In genomic region chr13:41960700-41961697, GRCh38 we compare ENCODE assay signal across 8 cellular contexts. TPM values are rescaled to one million over a fixed set of nuclear protein-coding genes. Genes with fewer than 3 reads are reported as not detected.
DNase-seq lines count a peak whose midpoint lies in the region; ATAC-seq and TF ChIP-seq lines count a peak whose summit lies in the region.

Gene VWA8, minus strand, starts transcription at chr13:41961109. Its CDS starts 94 bp downstream, at chr13:41961015.

- peak; percentile 49 to 62 for TF ChIP-seq POLR2A in adrenal gland (IDR thresholded peaks at IDR 0.05)

- ATAC-seq in T-cell (replicated peaks in 1 of 4) = peak; percentile 96 to 98 (median 97)
- ATAC-seq in upper lobe of right lung = peak; percentile 99

- H3K4me1 Mint-ChIP-seq in T-cell = peaks cover 41 to 43% (median 43%) of the 10 kb centered on the region in 3 donors
- H3K4me1 Mint-ChIP-seq in progenitor cell of endocrine pancreas (ENCODE audit: low read depth) = peaks cover 39% of the 10 kb centered on the region

- no peaks in the 10 kb centered on the region for H3K36me3 Mint-ChIP-seq in T-cell
- no peaks in the 10 kb centered on the region for H3K36me3 Mint-ChIP-seq in progenitor cell of endocrine pancreas (ENCODE audit: insufficient read depth)

- H3K27me3 Mint-ChIP-seq in T-cell = no peaks in the 10 kb centered on the region
- peaks cover 12% of the 10 kb centered on the region for H3K27me3 Mint-ChIP-seq in progenitor cell of endocrine pancreas

- DNase-seq in GM10248 (ENCODE audit: extremely low spot score) (peak; percentile 89), NAMALWA (ENCODE audit: low spot score) (peak; percentile 86), T-cell (peak; percentile 64 to 87 (median 80)), adrenal gland (peak; percentile 80 to 90 (median 84)), left ventricle myocardium inferior (peak; percentile 85), progenitor cell of endocrine pancreas (ENCODE audit: low spot score, unreplicated experiment) (peak; percentile 59), upper lobe of right lung (peak; percentile 93)

- H3K4me1 ChIP-seq in HEK293 (ENCODE audit: control insufficient read depth, insufficient read depth, low read length) = 0 out of 2 replicates have a peak, but pooled peaks cover 4% of the 10 kb centered on the region
- H3K4me1 ChIP-seq in adrenal gland (replicated peaks in 1 of 2) = peaks cover 18 to 25% of the 10 kb centered on the region in 2 donors
- peaks cover 46% of the 10 kb centered on the region for H3K4me1 ChIP-seq in left ventricle myocardium inferior
- peaks cover 19% of the 10 kb centered on the region for H3K4me1 ChIP-seq in upper lobe of right lung

- TF ChIP-seq CTCF in GM10248 (IDR thresholded peaks at IDR 0.05; ENCODE audit: control extremely low read depth, extremely low read depth, low read depth, missing control alignments) = no peak
- TF ChIP-seq CTCF in HEK293 (tag by site-specific recombination; IDR thresholded peaks at IDR 0.05) = no peak
- TF ChIP-seq CTCF in adrenal gland (IDR thresholded peaks at IDR 0.05) = no peak
- TF ChIP-seq CTCF in left ventricle myocardium inferior (IDR thresholded peaks at IDR 0.05; ENCODE audit: borderline replicate concordance) = no peak
- no peak for TF ChIP-seq CTCF in progenitor cell of endocrine pancreas (IDR thresholded peaks at IDR 0.05; ENCODE audit: unreplicated experiment)
- TF ChIP-seq CTCF in upper lobe of right lung (IDR thresholded peaks at IDR 0.05) = no peak

- H3K9me3 Mint-ChIP-seq in T-cell = no peaks in the 10 kb centered on the region
- no peaks in the 10 kb centered on the region for H3K9me3 Mint-ChIP-seq in progenitor cell of endocrine pancreas (ENCODE audit: low read depth)

- H3K27ac Mint-ChIP-seq in T-cell = peak within 1 kb of the TSS; percentile 96 to 98
- peak within 1 kb of the TSS; percentile 97 for H3K27ac Mint-ChIP-seq in progenitor cell of endocrine pancreas

- H3K9me3 ChIP-seq in HEK293 (ENCODE audit: control insufficient read depth, insufficient read depth, low read depth, low read length) = no peaks in the 10 kb centered on the region
- no peaks in the 10 kb centered on the region for H3K9me3 ChIP-seq in adrenal gland (replicated peaks in 1 of 3)
- no peaks in the 10 kb centered on the region for H3K9me3 ChIP-seq in left ventricle myocardium inferior (replicated peaks)
- no peaks in the 10 kb centered on the region for H3K9me3 ChIP-seq in upper lobe of right lung

- H3K36me3 ChIP-seq in HEK293 (ENCODE audit: control insufficient read depth in 2 of 2, insufficient read depth in 1 of 2, low read length in 2 of 2) (no peaks in the 10 kb centered on the region), adrenal gland (replicated peaks in 1 of 2) (no peaks in the 10 kb centered on the region), left ventricle myocardium inferior (no peaks in the 10 kb centered on the region), upper lobe of right lung (no peaks in the 10 kb centered on the region)

- CTCF ChIA-PET in GM10248 (lab: Yijun Ruan, JAX) (interaction anchor here (0.7 to 2.8 kb wide), 6 partner anchors 12 to 63 kb away, joined by 3 to 13 read pairs (median 3); no protein-coding TSS in a partner anchor), HEK293 (lab: Yijun Ruan, JAX) (no interaction called here), T-cell (lab: Charles Lee) (interaction anchor here in 1 of 2 donors (1.0 to 1.6 kb wide), 2 partner anchors 9 to 56 kb away, joined by 3 to 4 read pairs; no protein-coding TSS in a partner anchor)

- intact Hi-C loops in adrenal gland (cut with DNase I) (loop anchor here in 1 of 2 donors (5.0 kb wide), 1 partner anchor 81 kb away; no protein-coding TSS in a partner anchor), left ventricle myocardium inferior (cut with micrococcal nuclease) (no loop called here), upper lobe of right lung (cut with DNase I) (no loop called here)

- H3K27ac ChIP-seq in HEK293 (ENCODE audit: extremely low read depth, low read depth, low read length) (peak within 1 kb of the TSS; percentile 83), adrenal gland (peak within 1 kb of the TSS; percentile 64 to 94 (median 91)), left ventricle myocardium inferior (replicated peaks) (peak within 1 kb of the TSS; percentile 95), upper lobe of right lung (peak within 1 kb of the TSS; percentile 88)

- POLR2A ChIA-PET in GM10248 (lab: Yijun Ruan, JAX) (no interaction called here), HEK293 (lab: Yijun Ruan, JAX) (interaction anchor here (0.9 kb wide), 1 partner anchor 29 kb away, joined by 3 read pairs; no protein-coding TSS in a partner anchor), T-cell (lab: Charles Lee) (interaction anchor here in 1 of 2 donors (0.5 to 0.6 kb wide), 2 partner anchors 13 to 769 kb away, joined by 3 to 8 read pairs; no protein-coding TSS in a partner anchor)

- H3K4me3 Mint-ChIP-seq in T-cell (peak within 1 kb of the TSS; percentile 90 to 94 (median 92)), progenitor cell of endocrine pancreas (ENCODE audit: low read depth) (peak within 1 kb of the TSS; percentile 90)

- 2 to 17% (median 4%) methylated on average over 10 to 84 of the region's 84 CpGs for WGBS in adrenal gland, 4 donors

- H3K4me3 ChIP-seq in HEK293 (ENCODE audit: low read depth, low read length) = peak within 1 kb of the TSS; percentile 59
- H3K4me3 ChIP-seq in adrenal gland = peak within 1 kb of the TSS; percentile 70 to 94 (median 86)
- H3K4me3 ChIP-seq in left ventricle myocardium inferior = peak within 1 kb of the TSS; percentile 88
- H3K4me3 ChIP-seq in upper lobe of right lung = peak within 1 kb of the TSS; percentile 75

- H3K27me3 ChIP-seq in adrenal gland = no peaks in the 10 kb centered on the region
- H3K27me3 ChIP-seq in left ventricle myocardium inferior (ENCODE audit: low read depth) = no peaks in the 10 kb centered on the region
- no peaks in the 10 kb centered on the region for H3K27me3 ChIP-seq in upper lobe of right lung

TF ChIP-seq in HEK293, 187 proteins besides CTCF, POLR2A, EP300 and RAD21 (continues in another document):
- no peak for TF ChIP-seq ZNF366 (tag by site-specific recombination; conservative IDR thresholded peaks at IDR 0.05)
- no peak for TF ChIP-seq RBAK (tag by site-specific recombination; IDR thresholded peaks at IDR 0.05)
- TF ChIP-seq ZSCAN30 (tag by site-specific recombination; IDR thresholded peaks at IDR 0.05) = peak; percentile 98
- TF ChIP-seq ZNF133 (tag by site-specific recombination; IDR thresholded peaks at IDR 0.05) = no peak
- TF ChIP-seq ZNF140 (tag by site-specific recombination; IDR thresholded peaks at IDR 0.05) = no peak
- TF ChIP-seq ZBTB17 (tag by site-specific recombination; IDR thresholded peaks at IDR 0.05) = no peak; the same call in 1 of the 2 replicates
- TF ChIP-seq ZIC2 (tag by site-specific recombination; IDR thresholded peaks at IDR 0.05) = peak; percentile 77
- TF ChIP-seq ZNF138 (tag by site-specific recombination; IDR thresholded peaks at IDR 0.05; ENCODE audit: borderline replicate concordance) = no peak
- no peak for TF ChIP-seq ZNF350 (tag by site-specific recombination; IDR thresholded peaks at IDR 0.05)
- 0 out of 2 replicates have a peak, but pooled peaks have one; percentile 12 for TF ChIP-seq AEBP2 (tag by site-specific recombination; IDR thresholded peaks at IDR 0.05; ENCODE audit: borderline replicate concordance)
- no peak for TF ChIP-seq ZFP3 (tag by site-specific recombination; IDR thresholded peaks at IDR 0.05; ENCODE audit: low read depth)
- no peak for TF ChIP-seq ZNF37A (tag by site-specific recombination; IDR thresholded peaks at IDR 0.05)
- no peak for TF ChIP-seq ZNF626 (tag by site-specific recombination; IDR thresholded peaks at IDR 0.05)
- TF ChIP-seq GLIS2 (tag by site-specific recombination; IDR thresholded peaks at IDR 0.05) = peak; percentile 55
- TF ChIP-seq ZNF239 (tag by site-specific recombination; IDR thresholded peaks at IDR 0.05) = no peak
- no peak for TF ChIP-seq ZNF624 (tag by site-specific recombination; IDR thresholded peaks at IDR 0.05)
- TF ChIP-seq ZNF391 (tag by site-specific recombination; IDR thresholded peaks at IDR 0.05; ENCODE audit: borderline replicate concordance, low read depth) = 0 out of 2 replicates have a peak, but pooled peaks have one; percentile 61
- peak; percentile 58; the same call in 1 of the 2 replicates for TF ChIP-seq ZNF24 (tag by site-specific recombination; IDR thresholded peaks at IDR 0.05)
- no peak for TF ChIP-seq ZNF558 (tag by site-specific recombination; IDR thresholded peaks at IDR 0.05)
- TF ChIP-seq ZNF530 (tag by site-specific recombination; IDR thresholded peaks at IDR 0.05; ENCODE audit: low read depth) = no peak
- peak; percentile 81 for TF ChIP-seq ZNF610 (tag by site-specific recombination; IDR thresholded peaks at IDR 0.05; ENCODE audit: borderline replicate concordance)
- TF ChIP-seq ZNF623 (tag by site-specific recombination; IDR thresholded peaks at IDR 0.05) = 0 out of 2 replicates have a peak, but pooled peaks have one; percentile 17
- peak; percentile 97 for TF ChIP-seq ZNF660 (tag by site-specific recombination; IDR thresholded peaks at IDR 0.05)
- no peak for TF ChIP-seq ZNF155 (tag by site-specific recombination; IDR thresholded peaks at IDR 0.05)
- no peak for TF ChIP-seq ZNF544 (tag by site-specific recombination; IDR thresholded peaks at IDR 0.05)
- peak; percentile 97 for TF ChIP-seq ZFP37 (tag by site-specific recombination; IDR thresholded peaks at IDR 0.05)
- TF ChIP-seq ZNF341 (tag by site-specific recombination; IDR thresholded peaks at IDR 0.05; ENCODE audit: low read depth) = peak; percentile 74
- no peak for TF ChIP-seq ZNF677 (tag by site-specific recombination; IDR thresholded peaks at IDR 0.05)

RNA-seq across cellular contexts. Expression of gene VWA8, which starts in this region (rescaled TPM):
- total RNA-seq in T-cell (10 to 100 TPM; 17.8 to 27.1 (median 22.9) TPM), adrenal gland (10 to 100 TPM; 18.5 to 45.4 (median 36.2) TPM), left ventricle myocardium inferior (51.0 TPM), progenitor cell of endocrine pancreas (24.1 and 26.9 TPM in 2 replicates), upper lobe of right lung (20.6 TPM)
- polyA plus RNA-seq in adrenal gland = 10 to 100 TPM in 1 of 3 donors, 1 to 10 TPM in 2; 8.1 to 23.1 (median 8.8) TPM

Comparison
In these comparisons a context has a peak if more than half of its experiments do, and no peak if none do; other contexts are left out.
1. Peak in every context shown above with its lines: DNase-seq, ATAC-seq, H3K4me3 ChIP-seq and H3K27ac ChIP-seq.